In the genomic region with DNA sequence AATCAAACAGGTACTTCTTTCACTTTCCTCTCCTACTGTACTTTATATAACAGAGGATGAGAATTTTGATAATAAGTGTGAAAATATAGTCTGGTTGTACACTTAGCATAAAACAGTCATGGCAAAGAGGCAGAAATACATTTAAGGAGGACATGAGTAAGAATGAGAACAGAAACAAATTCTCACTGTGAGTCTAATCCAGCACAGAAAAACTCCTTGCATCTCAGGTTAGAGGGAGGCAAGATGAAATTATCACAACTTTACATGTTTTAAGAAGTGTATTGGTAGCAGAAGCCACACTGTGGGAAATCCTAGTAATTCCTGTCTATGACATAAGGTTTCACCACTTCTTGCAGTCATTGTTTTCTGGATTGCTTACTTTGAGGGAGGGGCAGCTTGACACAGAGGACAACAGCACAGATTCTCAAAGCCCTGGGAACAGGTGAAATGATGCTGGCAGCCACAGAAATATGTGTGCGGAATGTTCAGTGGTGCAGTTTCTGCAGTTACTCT, we compare ENCODE assay signal across 14 cellular contexts.
DNase-seq lines count a peak whose midpoint lies in the region; ATAC-seq and TF ChIP-seq lines count a peak whose summit lies in the region.
"Had no signal": no experiment of that assay in that cellular context is flagged by ENCODE, and none has a peak within 500 bp of the region (broad histone marks: within the 10 kb centered on the region; RNA-seq: fewer than 3 reads in every experiment).

No MANE protein-coding gene starts in this region.

- intact Hi-C loops in PC-3 (cut with micrococcal nuclease), result no loop called here

- H3K9me2 ChIP-seq in PC-3 (replicated peaks; ENCODE audit: low read length), result no peaks in the 10 kb centered on the region

- no peak overlapping the region for H3K27ac ChIP-seq in PC-3 (ENCODE audit: low read length)
- H3K27ac ChIP-seq in osteoblast (ENCODE audit: low read depth, low read length), result no peak overlapping the region
- H3K27ac ChIP-seq: BLaER1 treated with 17β-estradiol and CSF1 and Interleukin-3, amounts not matched to agents 10 nM and 100 nM had no signal

- H3K9me3 ChIP-seq in PC-3 (ENCODE audit: low read length), result no peaks in the 10 kb centered on the region
- peaks cover 8% of the 10 kb centered on the region for H3K9me3 ChIP-seq in osteoblast (ENCODE audit: low read depth, low read length)
- H3K9me3 ChIP-seq: BLaER1 treated with 17β-estradiol and CSF1 and Interleukin-3, amounts not matched to agents 10 nM and 100 nM had no signal

- peak; percentile 49 for ATAC-seq in GM18868 (IDR thresholded peaks at IDR 0.05; ENCODE audit: unreplicated experiment)
- no peak for ATAC-seq in PC-3
- ATAC-seq: CD8-positive, alpha-beta T cell had no signal

- H3K27me3 ChIP-seq in PC-3 (ENCODE audit: low read length) (no peaks in the 10 kb centered on the region), osteoblast (ENCODE audit: insufficient read depth, low read length) (no peaks in the 10 kb centered on the region)
- H3K27me3 ChIP-seq: BLaER1 treated with 17β-estradiol and CSF1 and Interleukin-3, amounts not matched to agents 10 nM and 100 nM had no signal

- H3K4me2 ChIP-seq in PC-3 (ENCODE audit: low read length), result no peak overlapping the region
- H3K4me2 ChIP-seq in osteoblast (ENCODE audit: insufficient read depth, low read length), result no peak overlapping the region
- H3K4me2 ChIP-seq: BLaER1 treated with 17β-estradiol and CSF1 and Interleukin-3, amounts not matched to agents 10 nM and 100 nM had no signal

- H3K9ac ChIP-seq in PC-3 (ENCODE audit: low read length), result no peak overlapping the region
- H3K9ac ChIP-seq: BLaER1 treated with 17β-estradiol and CSF1 and Interleukin-3, amounts not matched to agents 10 nM and 100 nM had no signal

- H3K36me3 ChIP-seq in PC-3 (ENCODE audit: low read depth, low read length), result no peaks in the 10 kb centered on the region
- H3K36me3 ChIP-seq in osteoblast (ENCODE audit: insufficient read depth, low read length), result no peaks in the 10 kb centered on the region
- H3K36me3 ChIP-seq: BLaER1 treated with 17β-estradiol and CSF1 and Interleukin-3, amounts not matched to agents 10 nM and 100 nM had no signal

- no peaks in the 10 kb centered on the region for H3F3A ChIP-seq in PC-3 (ENCODE audit: low read length, unreplicated experiment)

- H4K20me1 ChIP-seq in PC-3 (ENCODE audit: low read length) (no peaks in the 10 kb centered on the region), osteoblast (ENCODE audit: insufficient read depth, low read length) (no peaks in the 10 kb centered on the region)
- H4K20me1 ChIP-seq: BLaER1 treated with 17β-estradiol and CSF1 and Interleukin-3, amounts not matched to agents 10 nM and 100 nM had no signal

- H3K4me1 ChIP-seq in PC-3 (ENCODE audit: insufficient read depth, low read length), result no peaks in the 10 kb centered on the region
- H3K4me1 ChIP-seq in osteoblast (ENCODE audit: insufficient read depth, low read length), result no peaks in the 10 kb centered on the region
- H3K4me1 ChIP-seq: BLaER1 treated with 17β-estradiol and CSF1 and Interleukin-3, amounts not matched to agents 10 nM and 100 nM had no signal

- POLR2A ChIA-PET in PC-3 (lab: Charles Lee; ENCODE audit: unreplicated experiment), result no interaction called here

- TF ChIP-seq CTCF in PC-3 (conservative IDR thresholded peaks at IDR 0.05; ENCODE audit: low read depth, low read length) (no peak), osteoblast (IDR thresholded peaks at IDR 0.05; ENCODE audit: extremely low read depth, low read depth, low read length) (no peak)

- BruUV-seq in PC-3 (replicated peaks; lab: Mats Ljungman, UMichigan), result no TSS peak

- CTCF ChIA-PET in PC-3 (lab: Charles Lee), result interaction anchor here (0.7 kb wide), 1 partner anchor 1262 kb away, joined by 3 read pairs; no protein-coding TSS in a partner anchor

- H3K79me2 ChIP-seq in PC-3 (ENCODE audit: low read length) (no peaks in the 10 kb centered on the region), osteoblast (ENCODE audit: insufficient read depth, low read length) (no peaks in the 10 kb centered on the region)

- H3K4me3 ChIP-seq in PC-3 (ENCODE audit: low read length), result no peak overlapping the region
- H3K4me3 ChIP-seq in osteoblast (ENCODE audit: insufficient read depth, low read length), result no peak overlapping the region
- H3K4me3 ChIP-seq: BLaER1 treated with 17β-estradiol and CSF1 and Interleukin-3, amounts not matched to agents 10 nM and 100 nM had no signal

- DNase-seq in NCI-H748 (lab: John Stamatoyannopoulos, UW; ENCODE audit: unreplicated experiment) (peak; percentile 53), NCI-H748 treated with DMSO at 0.1 percent for 48 hours (lab: John Stamatoyannopoulos, UW) (no peak), PC-3 (peak; percentile 7), osteoblast (ENCODE audit: insufficient read length, low spot score, missing footprints) (peak; percentile 41), nucleus accumbens (lab: John Stamatoyannopoulos, UW) (no peak), NCI-H524 treated with DMSO at 0.1 percent for 48 hours (lab: John Stamatoyannopoulos, UW) (no peak)
- DNase-seq in stimulated activated CD4-positive, alpha-beta T cell treated with anti-CD3 and anti-CD28 coated beads, Interleukin-4, amount 100 ng/mL, for 1 hour, result no peak
- DNase-seq: 8988T; Calu3; CD8-positive, alpha-beta T cell; H9; KG1 had no signal

- H2AFZ ChIP-seq in PC-3 (ENCODE audit: low read length) (no peak overlapping the region), osteoblast (ENCODE audit: low read length) (no peak overlapping the region)

Comparison
In these comparisons a context has a peak if more than half of its experiments do, and no peak if none do; other contexts are left out.
1. DNase-seq: peak in NCI-H748 (single experiment), PC-3 (single experiment) and osteoblast (single experiment); none in NCI-H748 treated with DMSO at 0.1 percent for 48 hours (single experiment), stimulated activated CD4-positive, alpha-beta T cell treated with anti-CD3 and anti-CD28 coated beads, Interleukin-4, amount 100 ng/mL, for 1 hour (single experiment), nucleus accumbens (0 of 56) and NCI-H524 treated with DMSO at 0.1 percent for 48 hours (single experiment).